8 cellular contexts compared by ENCODE assay signal in the genomic region with DNA sequence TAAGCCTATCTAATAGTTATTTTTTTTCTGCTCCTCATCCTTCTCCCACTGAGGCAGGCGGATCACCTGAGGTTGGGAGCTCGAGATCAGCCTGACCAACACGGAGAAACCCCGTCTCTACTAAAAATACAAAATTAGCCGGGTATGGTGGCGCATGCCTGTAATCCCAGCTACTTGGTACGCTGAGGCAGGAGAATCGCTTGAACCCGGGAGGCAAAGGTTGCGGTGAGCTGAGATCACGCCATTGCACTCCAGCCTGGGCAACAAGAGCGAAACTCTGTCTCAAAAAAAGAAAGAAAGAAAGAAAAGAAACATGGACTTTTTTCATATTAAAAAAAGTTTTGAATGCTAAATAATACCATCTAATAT. TPM values are rescaled to one million over a fixed set of nuclear protein-coding genes. Genes with fewer than 3 reads are reported as not detected.
DNase-seq lines count a peak whose midpoint lies in the region; ATAC-seq and TF ChIP-seq lines count a peak whose summit lies in the region.
"Not testable (repeated sequence)": the region's sequence is repeated elsewhere in the genome, so short reads cannot be mapped to it uniquely, and the experiment has no call there.

No MANE protein-coding gene starts in this region.

- DNase-seq in CD4-positive, CD25-positive, alpha-beta regulatory T cell; GM12864 (ENCODE audit: low read depth); Panc1 (ENCODE audit: low read depth, low spot score); activated CD4-positive, alpha-beta memory T cell treated with anti-CD3 and anti-CD28 coated beads for 36 hours; activated naive CD4-positive, alpha-beta T cell treated with anti-CD3 and anti-CD28 coated beads for 36 hours; effector memory CD4-positive, alpha-beta T cell; psoas muscle: not testable (repeated sequence)

- CTCF ChIA-PET in Panc1 (lab: Charles Lee): not testable (repeated sequence)
- CTCF ChIA-PET in activated CD4-positive, alpha-beta memory T cell treated with anti-CD3 and anti-CD28 coated beads for 36 hours (lab: Charles Lee): interaction anchor here (1.0 kb wide), 1 partner anchor 45 kb away, joined by 3 read pairs; no protein-coding TSS in a partner anchor
- CTCF ChIA-PET in activated naive CD4-positive, alpha-beta T cell treated with anti-CD3 and anti-CD28 coated beads for 36 hours (lab: Charles Lee): interaction anchor here (0.6 to 0.9 kb wide), 2 partner anchors 161 to 200 kb away, joined by 4 to 6 read pairs; no protein-coding TSS in a partner anchor

- H3K4me1 Mint-ChIP-seq in CD4-positive, CD25-positive, alpha-beta regulatory T cell: peaks cover 13 to 44% (median 22%) of the 10 kb centered on the region in 4 donors
- peaks cover 40% of the 10 kb centered on the region for H3K4me1 Mint-ChIP-seq in activated CD4-positive, alpha-beta memory T cell treated with anti-CD3 and anti-CD28 coated beads for 36 hours (ENCODE audit: low read depth)
- H3K4me1 Mint-ChIP-seq in activated naive CD4-positive, alpha-beta T cell treated with anti-CD3 and anti-CD28 coated beads for 36 hours (ENCODE audit: low read depth): peaks cover 37% of the 10 kb centered on the region

- H3K27me3 Mint-ChIP-seq in CD4-positive, CD25-positive, alpha-beta regulatory T cell; activated CD4-positive, alpha-beta memory T cell treated with anti-CD3 and anti-CD28 coated beads for 36 hours; activated naive CD4-positive, alpha-beta T cell treated with anti-CD3 and anti-CD28 coated beads for 36 hours (ENCODE audit: low read depth): not testable (repeated sequence)

- peak overlapping the region; percentile 87 for H3K4me2 ChIP-seq in KMS-11

- peaks cover 21% of the 10 kb centered on the region for H3K4me1 ChIP-seq in CD4-positive, CD25-positive, alpha-beta regulatory T cell (ENCODE audit: control insufficient read depth, insufficient read depth, low read length, poor library complexity, severe bottlenecking)
- peaks cover 83% of the 10 kb centered on the region for H3K4me1 ChIP-seq in KMS-11 (ENCODE audit: low read depth, poor library complexity, severe bottlenecking)
- H3K4me1 ChIP-seq in Panc1 (ENCODE audit: control insufficient read depth, insufficient read depth, low read length): peaks cover 21% of the 10 kb centered on the region
- not testable (repeated sequence) for H3K4me1 ChIP-seq in effector memory CD4-positive, alpha-beta T cell (ENCODE audit: control insufficient read depth, insufficient read depth, low read length, poor library complexity, severe bottlenecking)
- H3K4me1 ChIP-seq in psoas muscle: peaks cover 18% of the 10 kb centered on the region

- POLR2A ChIA-PET in Panc1 (lab: Charles Lee); activated CD4-positive, alpha-beta memory T cell treated with anti-CD3 and anti-CD28 coated beads for 36 hours (lab: Charles Lee): not testable (repeated sequence)

- in situ Hi-C loops in Panc1 (cut with HindIII; ENCODE audit: low pct_unique_long_range_greater_than_20kb, low sequenced_read_pairs): not testable (repeated sequence)

- WGBS in psoas muscle, 3 donors: 84 to 93% (median 91%) methylated on average over 12 of the region's 12 CpGs

- not testable (repeated sequence) for H4K20me1 ChIP-seq in KMS-11 (ENCODE audit: insufficient read depth)

- H3K9me3 ChIP-seq in CD4-positive, CD25-positive, alpha-beta regulatory T cell (ENCODE audit: control insufficient read depth in 2 of 2, low read length in 2 of 2); Panc1 (ENCODE audit: control insufficient read depth, insufficient read depth, low read depth, low read length); effector memory CD4-positive, alpha-beta T cell (ENCODE audit: control insufficient read depth, low read length); psoas muscle: not testable (repeated sequence)

- not testable (repeated sequence) for H3K27ac ChIP-seq in CD4-positive, CD25-positive, alpha-beta regulatory T cell (ENCODE audit: insufficient read depth, low read length, poor library complexity, severe bottlenecking)
- H3K27ac ChIP-seq in KMS-11 (peak overlapping the region; percentile 75), Panc1 (ENCODE audit: low read length) (peak overlapping the region; percentile 86), psoas muscle (peak overlapping the region; percentile 60)
- H3K27ac ChIP-seq in effector memory CD4-positive, alpha-beta T cell (ENCODE audit: insufficient read depth, low read length, poor library complexity, severe bottlenecking): peak overlapping the region; percentile 68

- not testable (repeated sequence) for H3K36me3 Mint-ChIP-seq in CD4-positive, CD25-positive, alpha-beta regulatory T cell; activated CD4-positive, alpha-beta memory T cell treated with anti-CD3 and anti-CD28 coated beads for 36 hours; activated naive CD4-positive, alpha-beta T cell treated with anti-CD3 and anti-CD28 coated beads for 36 hours (ENCODE audit: low read depth)

- H3K4me3 ChIP-seq in CD4-positive, CD25-positive, alpha-beta regulatory T cell (ENCODE audit: low read depth, low read length): peak overlapping the region; percentile 87
- peak overlapping the region; percentile 38; the same call in 1 of the 2 replicates for H3K4me3 ChIP-seq in GM12864 (ENCODE audit: low read depth, low read length)
- H3K4me3 ChIP-seq in KMS-11 (IDR thresholded peaks at IDR 0.05; ENCODE audit: insufficient read depth, low read depth, low read length); effector memory CD4-positive, alpha-beta T cell (ENCODE audit: insufficient read depth, low read depth, low read length, poor library complexity, severe bottlenecking); psoas muscle: not testable (repeated sequence)
- H3K4me3 ChIP-seq in Panc1 (ENCODE audit: low read depth in 2 of 2, low read length in 2 of 2): peak overlapping the region in 1 of 2 experiments; percentile 6; a peak in 1 of 4 replicates

- intact Hi-C loops in Panc1 (cut with micrococcal nuclease; ENCODE audit: unreplicated experiment); activated CD4-positive, alpha-beta memory T cell treated with anti-CD3 and anti-CD28 coated beads for 36 hours (cut with micrococcal nuclease); psoas muscle (cut with DNase I): not testable (repeated sequence)
- intact Hi-C loops in activated naive CD4-positive, alpha-beta T cell treated with anti-CD3 and anti-CD28 coated beads for 36 hours (cut with micrococcal nuclease): loop anchor here (10.0 kb wide), 1 partner anchor 936 kb away; the partner anchor contains the start of gene STX1A

- peaks cover 23% of the 10 kb centered on the region for H3K79me2 ChIP-seq in KMS-11 (ENCODE audit: insufficient read depth, low read depth)

- not testable (repeated sequence) for ATAC-seq in CD4-positive, CD25-positive, alpha-beta regulatory T cell (ENCODE audit: low read depth in 2 of 2); psoas muscle
- ATAC-seq in Panc1: 0 out of 2 replicates have a peak, but pooled peaks have one; percentile 4

- H3K36me3 ChIP-seq in CD4-positive, CD25-positive, alpha-beta regulatory T cell (ENCODE audit: control insufficient read depth, insufficient read depth, low read length); KMS-11 (ENCODE audit: insufficient read depth); Panc1 (ENCODE audit: control insufficient read depth, insufficient read depth, low read length); effector memory CD4-positive, alpha-beta T cell (ENCODE audit: control insufficient read depth, insufficient read depth, low read length); psoas muscle (ENCODE audit: insufficient read depth in 1 of 2, low read depth in 1 of 2): not testable (repeated sequence)

- not testable (repeated sequence) for H3K27me3 ChIP-seq in CD4-positive, CD25-positive, alpha-beta regulatory T cell (ENCODE audit: control insufficient read depth, insufficient read depth, low read length); KMS-11 (ENCODE audit: insufficient read depth, low read depth); Panc1 (ENCODE audit: control insufficient read depth, insufficient read depth, low read length); effector memory CD4-positive, alpha-beta T cell (replicated peaks; ENCODE audit: control insufficient read depth, insufficient read depth, low read length, poor library complexity, severe bottlenecking); psoas muscle (ENCODE audit: insufficient read depth in 3 of 3, low read length in 2 of 3)

- H3K9ac ChIP-seq in KMS-11: peak overlapping the region; percentile 47

- peak overlapping the region in 1 of 3 donors; percentile 92 for H3K27ac Mint-ChIP-seq in CD4-positive, CD25-positive, alpha-beta regulatory T cell
- H3K27ac Mint-ChIP-seq in activated CD4-positive, alpha-beta memory T cell treated with anti-CD3 and anti-CD28 coated beads for 36 hours: peak overlapping the region; percentile 91
- H3K27ac Mint-ChIP-seq in activated naive CD4-positive, alpha-beta T cell treated with anti-CD3 and anti-CD28 coated beads for 36 hours: peak overlapping the region; percentile 83

- H2AFZ ChIP-seq in KMS-11 (ENCODE audit: low read depth): peak overlapping the region; percentile 3; the same call in 1 of the 2 replicates

- BruUV-seq in Panc1 (replicated peaks; lab: Mats Ljungman, UMichigan): not testable (repeated sequence)

- H3K4me3 Mint-ChIP-seq in CD4-positive, CD25-positive, alpha-beta regulatory T cell: peak overlapping the region; percentile 86 to 94 (median 90)
- peak overlapping the region; percentile 69 for H3K4me3 Mint-ChIP-seq in activated CD4-positive, alpha-beta memory T cell treated with anti-CD3 and anti-CD28 coated beads for 36 hours
- H3K4me3 Mint-ChIP-seq in activated naive CD4-positive, alpha-beta T cell treated with anti-CD3 and anti-CD28 coated beads for 36 hours: peak overlapping the region; percentile 80

- H3K9me3 Mint-ChIP-seq in CD4-positive, CD25-positive, alpha-beta regulatory T cell; activated CD4-positive, alpha-beta memory T cell treated with anti-CD3 and anti-CD28 coated beads for 36 hours; activated naive CD4-positive, alpha-beta T cell treated with anti-CD3 and anti-CD28 coated beads for 36 hours: not testable (repeated sequence)

- TF ChIP-seq CTCF in GM12864 (IDR thresholded peaks at IDR 0.05; ENCODE audit: low read depth, low read length, missing control alignments); KMS-11 (conservative IDR thresholded peaks at IDR 0.05; ENCODE audit: low read depth, low read length); Panc1 (IDR thresholded peaks at IDR 0.05); psoas muscle (IDR thresholded peaks at IDR 0.05): not testable (repeated sequence)

RNA-seq across cellular contexts. Expression of gene GTF2I, which starts 6.4 kb away (rescaled TPM):
- 125 TPM for total RNA-seq in CD4-positive, CD25-positive, alpha-beta regulatory T cell
- 10 to 100 TPM; 37.7 to 47.6 (median 40.6) TPM for polyA plus RNA-seq in CD4-positive, CD25-positive, alpha-beta regulatory T cell
- total RNA-seq in Panc1 (2021; ENCODE audit: unreplicated experiment) (305 TPM), psoas muscle (100 to 1,000 TPM in 3 of 4 donors, 10 to 100 TPM in 1; 96.4 to 191 (median 136) TPM)
- polyA plus RNA-seq in Panc1 (2012; ENCODE audit: insufficient read length): 194 TPM
- 100 to 1,000 TPM; 113 to 116 TPM for total RNA-seq in activated CD4-positive, alpha-beta memory T cell treated with anti-CD3 and anti-CD28 coated beads for 36 hours
- total RNA-seq in activated naive CD4-positive, alpha-beta T cell treated with anti-CD3 and anti-CD28 coated beads for 36 hours: 10 to 100 TPM; 81.3 to 81.5 TPM
- 10 to 100 TPM; 29.2 to 84.9 (median 34.0) TPM for polyA plus RNA-seq in psoas muscle
